ENCODE assay signal across 22 cellular contexts in the genomic region with DNA sequence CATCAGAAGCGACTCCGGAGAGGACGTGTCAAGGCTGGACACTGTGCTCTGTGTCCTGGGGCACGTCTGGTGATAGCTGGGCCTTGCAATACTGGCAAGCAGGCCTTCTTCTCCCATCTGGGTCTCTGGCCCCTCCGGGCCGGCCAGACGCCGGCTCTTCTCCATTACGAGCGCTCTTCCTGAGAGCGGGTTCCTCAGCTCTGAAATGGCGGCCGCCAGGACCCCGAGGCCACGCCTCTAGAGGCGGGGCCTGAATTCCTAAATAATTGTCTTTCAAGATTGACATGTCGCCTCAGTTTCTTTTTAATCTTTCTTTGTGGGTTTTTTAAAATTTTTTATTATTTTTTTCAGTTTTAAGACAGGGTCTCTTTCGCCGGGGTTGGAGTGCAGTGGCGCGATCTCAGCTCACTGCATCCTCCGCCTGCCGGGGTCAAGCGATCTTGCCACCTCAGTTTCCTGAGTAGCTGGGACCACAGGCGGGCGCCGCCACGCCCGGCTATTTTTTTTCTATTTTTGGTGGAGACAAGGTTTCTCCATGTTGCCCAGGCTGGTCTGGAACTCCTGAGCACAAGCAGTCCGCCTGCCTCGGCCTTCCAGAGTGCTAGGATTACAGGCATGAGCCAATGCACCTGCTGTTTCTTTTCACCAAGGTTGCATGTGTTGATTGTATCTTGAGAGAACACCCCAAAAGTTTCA. TPM values are rescaled to one million over a fixed set of nuclear protein-coding genes. Genes with fewer than 3 reads are reported as not detected.
DNase-seq lines count a peak whose midpoint lies in the region; ATAC-seq, FAIRE-seq and TF ChIP-seq lines count a peak whose summit lies in the region.
"Had no signal": no experiment of that assay in that cellular context is flagged by ENCODE, and none has a peak within 500 bp of the region (broad histone marks: within the 10 kb centered on the region; RNA-seq: fewer than 3 reads in every experiment).

No MANE protein-coding gene starts in this region.

- no peak overlapping the region for H3K4me2 ChIP-seq in K562 (ENCODE audit: insufficient read depth, low read length)
- no peak overlapping the region for H3K4me2 ChIP-seq in GM23248 (ENCODE audit: unreplicated experiment)

- H3K4me1 ChIP-seq in K562 (replicated peaks in 1 of 2; ENCODE audit: control insufficient read depth in 2 of 2, insufficient read depth in 2 of 2, low read length in 2 of 2) = peaks cover 0 to 7% of the 10 kb centered on the region in 2 experiments; a peak in 2 of 5 replicates
- peaks cover 20% of the 10 kb centered on the region for H3K4me1 ChIP-seq in testis
- no peaks in the 10 kb centered on the region; the same call in 1 of the 2 replicates for H3K4me1 ChIP-seq in GM23248 (ENCODE audit: insufficient read depth)
- H3K4me1 ChIP-seq: Caco-2 had no signal

- H4K20me1 ChIP-seq in K562 (replicated peaks; ENCODE audit: control insufficient read depth, insufficient read depth, low read length) (no peaks in the 10 kb centered on the region), GM23248 (ENCODE audit: insufficient read depth) (peaks cover 13% of the 10 kb centered on the region)

- H2AFZ ChIP-seq in K562 (ENCODE audit: low read depth, low read length) = no peak overlapping the region
- H2AFZ ChIP-seq in GM23248 = no peak overlapping the region

- intact Hi-C loops in K562 (cut with micrococcal nuclease) (no loop called here), testis (cut with DNase I; ENCODE audit: low total_unique reads) (no loop called here)

- H3K9ac ChIP-seq in K562 (ENCODE audit: insufficient read depth in 1 of 2, low read depth in 2 of 2, low read length in 2 of 2) (no peak overlapping the region), GM23248 (no peak overlapping the region)

- H3K79me2 ChIP-seq in K562 (ENCODE audit: control insufficient read depth, insufficient read depth, low read length) (peaks cover 99% of the 10 kb centered on the region), GM23248 (ENCODE audit: insufficient read depth) (peaks cover 100% of the 10 kb centered on the region)

- no peak for TF ChIP-seq EP300 in K562 (IDR thresholded peaks at IDR 0.05; ENCODE audit: low read length)

- CTCF ChIA-PET in K562 (lab: Yijun Ruan, JAX; ENCODE audit: low intra/inter-chr PET ratio) = no interaction called here

- in situ Hi-C loops in K562 (cut with MboI) = no loop called here
- in situ Hi-C loops in GM23248 (cut with MboI) = no loop called here

- TF ChIP-seq CTCF in K562 (IDR thresholded peaks at IDR 0.05 in 2 of 3, conservative IDR thresholded peaks at IDR 0.05 in 1 of 3; ENCODE audit: insufficient read depth in 2 of 3, low read depth in 1 of 3, low read length in 3 of 3) (no peak), fibroblast of villous mesenchyme (IDR thresholded peaks at IDR 0.05; ENCODE audit: insufficient read depth, low read depth, low read length) (no peak), testis (IDR thresholded peaks at IDR 0.05) (no peak)

- BruUV-seq in K562 (replicated peaks; lab: Mats Ljungman, UMichigan) = no TSS peak

- no peak for TF ChIP-seq RAD21 in K562 (CRISPR knock-in tag; conservative IDR thresholded peaks at IDR 0.05 in 1 of 2, IDR thresholded peaks at IDR 0.05 in 1 of 2)

- POLR2A ChIA-PET in K562 (lab: Yijun Ruan, JAX) = interaction anchor here (0.9 to 1.6 kb wide), 2 partner anchors 11 to 12 kb away, joined by 3 to 5 read pairs; no protein-coding TSS in a partner anchor

- no peaks in the 10 kb centered on the region for H3K9me3 ChIP-seq in K562 (replicated peaks; ENCODE audit: control insufficient read depth, insufficient read depth, low read depth, low read length)
- no peaks in the 10 kb centered on the region for H3K9me3 ChIP-seq in testis
- H3K9me3 ChIP-seq in GM23248 (ENCODE audit: low read depth) = no peaks in the 10 kb centered on the region
- H3K9me3 ChIP-seq: Caco-2 had no signal

- ATAC-seq in K562 = 0 out of 3 replicates have a peak, but pooled peaks have one; percentile 18

- no peaks in the 10 kb centered on the region for H3F3A ChIP-seq in GM23248 (ENCODE audit: insufficient read depth)

- no peak overlapping the region for H3K4me3 ChIP-seq in H7 (ENCODE audit: insufficient read depth, low read depth, low read length)
- no peak overlapping the region for H3K4me3 ChIP-seq in K562
- peak overlapping the region; percentile 37 for H3K4me3 ChIP-seq in fibroblast of villous mesenchyme (ENCODE audit: low read depth, low read length)
- H3K4me3 ChIP-seq in testis = peak overlapping the region; percentile 40 to 51
- H3K4me3 ChIP-seq in GM23248 = no peak overlapping the region

- no peaks in the 10 kb centered on the region for H3K9me1 ChIP-seq in K562 (ENCODE audit: control insufficient read depth, insufficient read depth, low read length)

- H3K36me3 ChIP-seq in H7 (replicated peaks; ENCODE audit: control insufficient read depth, insufficient read depth, low read length) = no peaks in the 10 kb centered on the region
- peaks cover 6% of the 10 kb centered on the region; the same call in 1 of the 3 replicates for H3K36me3 ChIP-seq in K562 (ENCODE audit: control insufficient read depth, insufficient read depth, low read length)
- H3K36me3 ChIP-seq in testis (ENCODE audit: low read depth, missing control alignments) = no peaks in the 10 kb centered on the region
- no peaks in the 10 kb centered on the region for H3K36me3 ChIP-seq in GM23248 (ENCODE audit: low read depth)

- H3K9me2 ChIP-seq in GM23248 (ENCODE audit: insufficient read depth) = no peaks in the 10 kb centered on the region

- peak; percentile 38 for DNase-seq in H7
- peak in 2 of 4 experiments; percentile 19 to 27 for DNase-seq in K562 (ENCODE audit: extremely low read depth in 1 of 4, low spot score in 3 of 4)
- DNase-seq in fibroblast of villous mesenchyme (ENCODE audit: low read depth) = no peak
- peak; percentile 54 for DNase-seq in testis
- DNase-seq in GM23248 = no peak
- no peak for DNase-seq in ureter (ENCODE audit: low spot score)
- DNase-seq in AML-193 (lab: John Stamatoyannopoulos, UW) = no peak
- DNase-seq: ACHN; Caco-2; CD4-positive, alpha-beta T cell; GDM1; GOT3; HCEC 1CT; HFFc6; IMR-90; Karpas-422; KBM-7 had no signal

- H3K27ac ChIP-seq in K562 (ENCODE audit: extremely low read depth, low read depth, low read length) (no peak overlapping the region), testis (peak overlapping the region; percentile 26 to 28), GM23248 (no peak overlapping the region)
- H3K27ac ChIP-seq: C4-2B had no signal

- no peak for FAIRE-seq in K562 (lab: Jason Lieb, UNC)
- FAIRE-seq: A204.1, GM12892, GM18507, HTR-8/SVneo had no signal

- H3K27me3 ChIP-seq in H7 (ENCODE audit: control insufficient read depth, insufficient read depth, low read length) = no peaks in the 10 kb centered on the region
- H3K27me3 ChIP-seq in K562 (ENCODE audit: control insufficient read depth in 2 of 2, insufficient read depth in 2 of 2, low read length in 2 of 2) = no peaks in the 10 kb centered on the region
- no peaks in the 10 kb centered on the region for H3K27me3 ChIP-seq in testis
- H3K27me3 ChIP-seq in GM23248 (replicated peaks; ENCODE audit: insufficient read depth) = no peaks in the 10 kb centered on the region

- WGBS in K562 (ENCODE audit: insufficient coverage, low coverage, missing lambda C conversion rate) = 93% methylated on average over 31 of the region's 31 CpGs
- WGBS in testis, 2 donors = 68 to 70% methylated on average over 31 of the region's 31 CpGs
- WGBS in GM23248 (ENCODE audit: low coverage in 1 of 2, low lambda C conversion rate in 2 of 2, missing lambda C conversion rate in 2 of 2), 2 experiments = 97% methylated on average over 31 of the region's 31 CpGs

- TF ChIP-seq POLR2A in K562 (conservative IDR thresholded peaks at IDR 0.05) (no peak), testis (IDR thresholded peaks at IDR 0.05) (no peak)

TF ChIP-seq in K562, 482 proteins besides CTCF, POLR2A, EP300 and RAD21 (continues in another document):
- no peak for TF ChIP-seq SRSF9 (IDR thresholded peaks at IDR 0.05; ENCODE audit: borderline replicate concordance, low read depth, low read length)
- no peak for TF ChIP-seq TAF1 (IDR thresholded peaks at IDR 0.05; ENCODE audit: control insufficient read depth, extremely low read depth, insufficient read depth, low read length, severe bottlenecking)
- no peak for TF ChIP-seq SUPT5H (IDR thresholded peaks at IDR 0.05)
- TF ChIP-seq CBFB (CRISPR knock-in tag; IDR thresholded peaks at IDR 0.05) = no peak

RNA-seq across cellular contexts. Expression of a gene that starts 9.2 kb away (rescaled TPM):
- total RNA-seq in H7 (2014; rRNA removed; shearing (Covaris generic)) = 41.3 and 53.0 TPM in 2 replicates
- total RNA-seq in K562 (2011; cell fraction: chromatin; rRNA removed; ENCODE audit: low replicate concordance) = 13.5 and 31.5 TPM in 2 replicates
- total RNA-seq in K562 (2011; cell fraction: nucleolus; rRNA removed) = 8.2 and 8.8 TPM in 2 replicates
- total RNA-seq in K562 (2011; cell fraction: nucleoplasm; rRNA removed) = 15.3 and 23.7 TPM in 2 replicates
- total RNA-seq in K562 (2014; rRNA removed) (16.1 and 16.2 TPM in 2 replicates), K562 (2014; rRNA removed; fragmentation: Illumina TruSeq; extraction: Trizol) (33.1 and 39.8 TPM in 2 replicates), K562 (2015; rRNA removed; fragmentation: Illumina TruSeq; extraction: Trizol) (29.7 and 32.9 TPM in 2 replicates), K562 (2021) (36.4 and 40.0 TPM in 2 replicates), fibroblast of villous mesenchyme (20.6 and 27.2 TPM in 2 replicates), testis (10 to 100 TPM; 38.9 to 46.0 TPM), ureter (34.6 TPM)
- polyA plus RNA-seq in K562 (2011; rRNA removed) (56.6 and 66.5 TPM in 2 replicates), K562 (2014; fragmentation: Illumina TruSeq; extraction: Trizol) (49.7 and 53.3 TPM in 2 replicates), K562 (2014; fragmentation: Nextera tagmentation; extraction: Ambion mirVana) (1 to 10 TPM; 7.1 to 7.9 TPM), K562 (2014; rRNA removed) (23.9 TPM in 2 replicates), testis (ENCODE audit: insufficient read depth, low read depth, low replicate concordance) (38.6 TPM), GM23248 (2016; fragmentation: Nextera tagmentation; extraction: Ambion mirVana) (16.7 and 19.6 TPM in 2 replicates)
- 11.4 and 29.4 TPM in 2 replicates for polyA plus RNA-seq in K562 (2011; cell fraction: cytosol; rRNA removed)
- polyA plus RNA-seq in K562 (2011; cell fraction: nucleus; rRNA removed) = 10.9 and 20.0 TPM in 2 replicates
- 28.6 and 34.4 TPM in 2 replicates for polyA plus RNA-seq in K562 (2012)
- polyA minus RNA-seq in K562 (2011; rRNA and poly(A)+ RNA removed) = 174 and 201 TPM in 2 replicates
- 32.2 and 48.1 TPM in 2 replicates for polyA minus RNA-seq in K562 (2011; cell fraction: cytosol; rRNA and poly(A)+ RNA removed)
- polyA minus RNA-seq in K562 (2011; cell fraction: nucleus; rRNA and poly(A)+ RNA removed) = 8.3 and 18.8 TPM in 2 replicates
- total RNA-seq in GM23248 (2014; rRNA removed; shearing (Covaris generic)) = 13.8 and 18.2 TPM in 2 replicates

Comparison
In these comparisons a context has a peak if more than half of its experiments do, and no peak if none do; other contexts are left out.
1. DNase-seq: peak in H7 (single experiment) and testis (single experiment); none in fibroblast of villous mesenchyme (single experiment), GM23248 (single experiment), ureter (single experiment) and AML-193 (0 of 2).
2. H3K4me3 ChIP-seq: peak in fibroblast of villous mesenchyme (single experiment) and testis (2 of 2); none in H7 (single experiment), K562 (single experiment) and GM23248 (single experiment).
3. H3K27ac ChIP-seq: peak in testis (2 of 2); none in K562 (single experiment) and GM23248 (single experiment).